ENCODE assay signal across 19 cellular contexts in the genomic region with DNA sequence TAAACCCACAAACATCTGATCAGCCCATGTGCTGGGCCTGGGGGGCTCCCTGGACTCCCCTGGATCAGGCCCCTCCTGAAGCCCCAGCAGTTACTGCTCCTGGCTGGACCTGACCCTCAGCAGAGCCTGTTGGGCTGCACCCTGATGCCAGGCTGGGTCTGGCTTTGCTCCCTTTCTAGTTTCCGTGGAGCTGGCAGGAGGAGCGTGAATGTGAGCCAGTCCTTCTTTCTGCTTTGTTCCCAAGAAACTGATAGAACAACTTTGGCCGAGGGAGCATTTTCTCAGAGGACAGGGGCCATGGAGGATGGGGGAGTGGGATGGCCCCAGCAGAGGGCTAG.
DNase-seq lines count a peak whose midpoint lies in the region; ATAC-seq and TF ChIP-seq lines count a peak whose summit lies in the region.
"Had no signal": no experiment of that assay in that cellular context is flagged by ENCODE, and none has a peak within 500 bp of the region (broad histone marks: within the 10 kb centered on the region; RNA-seq: fewer than 3 reads in every experiment).

No MANE protein-coding gene starts in this region.

- no peak for TF ChIP-seq CTCF in Peyer's patch (IDR thresholded peaks at IDR 0.05)

- H3K4me1 ChIP-seq in adipocyte (ENCODE audit: control insufficient read depth, insufficient read depth, low read length) (peaks cover 63% of the 10 kb centered on the region), stomach smooth muscle (ENCODE audit: control insufficient read depth, insufficient read depth, low read length) (peaks cover 66% of the 10 kb centered on the region), Peyer's patch (peaks cover 0 to 36% (median 0%) of the 10 kb centered on the region in 4 donors)

- ATAC-seq in left ventricle myocardium superior: peak; percentile 12
- no peak for ATAC-seq in GM21825 (IDR thresholded peaks at IDR 0.05; ENCODE audit: unreplicated experiment)
- no peak for ATAC-seq in GM21526 (IDR thresholded peaks at IDR 0.05; ENCODE audit: low FRiP score, unreplicated experiment)

- intact Hi-C loops in left ventricle myocardium superior (cut with micrococcal nuclease): no loop called here

- no peaks in the 10 kb centered on the region for H3K27me3 ChIP-seq in adipocyte (replicated peaks; ENCODE audit: control insufficient read depth, insufficient read depth, low read length)
- no peaks in the 10 kb centered on the region for H3K27me3 ChIP-seq in stomach smooth muscle (ENCODE audit: control insufficient read depth in 1 of 2, insufficient read depth in 2 of 2, low read length in 2 of 2)
- H3K27me3 ChIP-seq in Peyer's patch: no peaks in the 10 kb centered on the region

- TF ChIP-seq POLR2A in Peyer's patch (IDR thresholded peaks at IDR 0.05): no peak

- H3K4me3 ChIP-seq in adipocyte (ENCODE audit: low read length): no peak overlapping the region
- H3K4me3 ChIP-seq in stomach smooth muscle (ENCODE audit: low read length in 2 of 2): no peak overlapping the region
- H3K4me3 ChIP-seq in Peyer's patch: no peak overlapping the region

- H3K36me3 ChIP-seq in adipocyte (ENCODE audit: control insufficient read depth, insufficient read depth, low read length, severe bottlenecking) (peaks cover 72% of the 10 kb centered on the region), stomach smooth muscle (ENCODE audit: control insufficient read depth in 2 of 2, insufficient read depth in 2 of 2, low read length in 2 of 2) (peaks cover 41 to 51% of the 10 kb centered on the region in 2 donors), Peyer's patch (peaks cover 0 to 74% (median 0%) of the 10 kb centered on the region in 3 donors)

- H3K9ac ChIP-seq in adipocyte (ENCODE audit: low read length) (peak overlapping the region; percentile 80), stomach smooth muscle (ENCODE audit: low read length in 2 of 2) (no peak overlapping the region)

- DNase-seq in Ammon's horn (ENCODE audit: low spot score) (peak; percentile 67), adipocyte (ENCODE audit: low read depth) (no peak), left ventricle myocardium superior (peak; percentile 44), DMS53 treated with DMSO at 0.1 percent for 48 hours (lab: John Stamatoyannopoulos, UW; ENCODE audit: unreplicated experiment) (no peak), Peyer's patch (no peak)
- DNase-seq: ACHN; activated naive CD8-positive, alpha-beta T cell treated with anti-CD3 and anti-CD28 coated beads, Interleukin-2, amount 10 ng/mL, durations not matched to agents 7 days and 5 days; DMS 273 treated with DMSO at 0.1 percent for 48 hours; GDM1; kidney; naive B cell; NCI-H1436; NCI-H2171; NCI-H524 treated with DMSO at 0.1 percent for 48 hours; stimulated activated naive CD4-positive, alpha-beta T cell; SW 1271 had no signal

- H3K9me3 ChIP-seq in adipocyte (ENCODE audit: control insufficient read depth, low read length) (no peaks in the 10 kb centered on the region), stomach smooth muscle (ENCODE audit: control insufficient read depth in 2 of 2, low read length in 2 of 2) (no peaks in the 10 kb centered on the region), Peyer's patch (no peaks in the 10 kb centered on the region)

- peak overlapping the region; percentile 64 for H3K27ac ChIP-seq in stomach smooth muscle (ENCODE audit: low read length)
- peak overlapping the region in 1 of 4 donors; percentile 54 for H3K27ac ChIP-seq in Peyer's patch

Comparison
In these comparisons a context has a peak if more than half of its experiments do, and no peak if none do; other contexts are left out.
1. DNase-seq: peak in Ammon's horn (single experiment) and left ventricle myocardium superior (single experiment); none in adipocyte (single experiment), DMS53 treated with DMSO at 0.1 percent for 48 hours (single experiment) and Peyer's patch (0 of 3).